ENCODE assay signal across 23 cellular contexts in genomic region chr2:229586012-229586411, GRCh38.
A peak's percentile ranks its signal among the peaks of the same experiment; 100 is the strongest.
DNase-seq lines count a peak whose midpoint lies in the region; ATAC-seq and FAIRE-seq lines count a peak whose summit lies in the region.
"Had no signal": no experiment of that assay in that cellular context is flagged by ENCODE, and none has a peak within 500 bp of the region (broad histone marks: within the 10 kb centered on the region; RNA-seq: fewer than 3 reads in every experiment).

No MANE protein-coding gene starts in this region.

- no peak for ATAC-seq in GM18867 (IDR thresholded peaks at IDR 0.05; ENCODE audit: unreplicated experiment)
- ATAC-seq: activated CD4-positive, CD25-positive, alpha-beta regulatory T cell treated with anti-CD3 and anti-CD28 coated beads, Interleukin-2, amount 50 U/mL, for 24 hours; activated CD8-positive, alpha-beta T cell treated with anti-CD3 and anti-CD28 coated beads for 36 hours had no signal

- no peak for FAIRE-seq in urothelium cell line (lab: Jason Lieb, UNC)
- FAIRE-seq: GM12891 had no signal

- DNase-seq in HPDE6-E6E7 (ENCODE audit: extremely low spot score) (peak; percentile 71), RPMI7951 (ENCODE audit: low read depth) (peak; percentile 79), epithelial cell of prostate (ENCODE audit: low read depth, low spot score) (peak; percentile 68), urothelium cell line (ENCODE audit: low spot score) (peak; percentile 48), NCI-H146 treated with DMSO at 0.1 percent for 48 hours (lab: John Stamatoyannopoulos, UW; ENCODE audit: unreplicated experiment) (no peak)
- DNase-seq in effector CD4-positive, alpha-beta T cell = no peak
- DNase-seq: activated CD8-positive, alpha-beta T cell treated with anti-CD3 and anti-CD28 coated beads for 36 hours; activated gamma-delta T cell; dermis blood vessel endothelial cell; DMS79; gastrocnemius medialis; hypothalamus; NCI-H1092; NCI-H2029; NCI-H510A; stimulated activated CD4-positive, alpha-beta T cell treated with anti-CD3 and anti-CD28 coated beads, Interleukin-1b, Interleukin-23, amount 100 ng/mL, for 48 hours; testis had no signal

- peak overlapping the region; percentile 70 for H3K27ac ChIP-seq in epithelial cell of prostate
- H3K27ac ChIP-seq: cardiac muscle cell, gastrocnemius medialis, neural progenitor cell, skin epidermis had no signal

Comparison
In these comparisons a context has a peak if more than half of its experiments do, and no peak if none do; other contexts are left out.
1. DNase-seq: peak in HPDE6-E6E7 (single experiment), RPMI7951 (single experiment), epithelial cell of prostate (single experiment) and urothelium cell line (single experiment); none in effector CD4-positive, alpha-beta T cell (single experiment) and NCI-H146 treated with DMSO at 0.1 percent for 48 hours (single experiment).